Comparison of ENCODE assay signal across 8 cellular contexts in the genomic region with DNA sequence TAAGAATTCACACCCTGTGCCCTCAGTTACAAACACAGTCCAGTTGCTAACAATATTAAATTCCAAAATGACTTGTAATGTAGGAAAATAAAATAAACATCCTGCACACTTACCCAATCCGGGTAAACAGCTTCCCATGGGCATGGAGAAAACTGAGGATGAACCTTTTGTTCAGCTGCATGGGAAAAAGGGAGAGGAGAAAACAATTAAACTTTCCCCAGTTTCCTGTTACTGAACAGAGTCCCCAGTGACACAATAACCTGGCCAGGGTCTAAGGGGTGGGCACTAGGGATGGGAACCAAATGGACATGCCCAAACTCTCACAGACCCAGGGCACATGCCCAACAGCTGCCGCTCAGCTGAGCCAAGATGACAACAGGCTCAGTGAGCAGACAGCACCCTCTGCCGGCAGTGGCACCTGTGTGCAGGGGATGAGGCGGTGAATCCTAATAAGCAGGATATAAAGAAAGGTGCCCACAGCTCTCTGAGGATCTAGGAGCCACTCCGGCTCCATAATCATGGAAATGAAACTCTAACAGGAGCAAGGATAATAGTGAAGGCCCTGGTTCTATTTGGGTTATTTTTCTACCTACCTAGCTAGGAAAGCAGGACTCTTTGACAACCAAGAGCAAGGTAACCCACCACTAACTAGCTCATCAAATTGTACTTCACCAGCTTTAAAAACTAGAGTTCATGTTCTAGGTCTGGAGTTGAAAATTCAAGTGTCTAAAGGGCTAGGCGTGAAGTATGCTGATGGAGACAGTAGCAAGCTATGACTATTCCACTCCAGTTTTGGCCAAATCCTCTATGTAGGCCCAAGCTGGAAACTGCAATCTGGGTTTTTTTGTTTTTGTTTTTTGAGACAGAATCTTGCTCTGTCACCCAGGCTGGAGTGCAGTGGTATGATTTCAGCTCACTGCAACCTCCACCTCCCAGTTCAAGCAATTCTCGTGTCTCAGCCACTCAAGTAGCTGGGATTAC. TPM values are rescaled to one million over a fixed set of nuclear protein-coding genes. Genes with fewer than 3 reads are reported as not detected.
DNase-seq lines count a peak whose midpoint lies in the region; ATAC-seq and TF ChIP-seq lines count a peak whose summit lies in the region.

No MANE protein-coding gene starts in this region.

- H3K9me3 ChIP-seq in lung (ENCODE audit: control insufficient read depth in 2 of 2, insufficient read depth in 1 of 2, low read length in 1 of 2) = no peaks in the 10 kb centered on the region

- ATAC-seq in HG02885 (IDR thresholded peaks at IDR 0.05; ENCODE audit: poor library complexity, unreplicated experiment) = peak; percentile 56
- peak; percentile 87 for ATAC-seq in lung (ENCODE audit: insufficient read depth, low FRiP score)
- ATAC-seq in HG02938 (IDR thresholded peaks at IDR 0.05; ENCODE audit: unreplicated experiment) = no peak

- DNase-seq in COLO668 (lab: John Stamatoyannopoulos, UW; ENCODE audit: unreplicated experiment) (peak; percentile 66), NCI-H774 (lab: John Stamatoyannopoulos, UW) (peak; percentile 15), dorsolateral prefrontal cortex (peak; percentile 72 to 88 (median 85)), lung (ENCODE audit: low spot score) (peak; percentile 87)
- DNase-seq in activated CD4-positive, alpha-beta memory T cell treated with anti-CD3 and anti-CD28 coated beads, Interleukin-2, amount 10 ng/mL, durations not matched to agents 7 days and 5 days = peak; percentile 87
- DNase-seq in stimulated activated CD4-positive, alpha-beta T cell treated with anti-CD3 and anti-CD28 coated beads, TNF-alpha, amount 100 ng/mL, for 24 hours (ENCODE audit: low read depth in 3 of 3) = peak; percentile 71 to 80 (median 79)

- peak overlapping the region in 29 of 59 donors; percentile 4 to 66 (median 38) for H3K27ac ChIP-seq in dorsolateral prefrontal cortex
- peak overlapping the region; percentile 23 to 67 for H3K27ac ChIP-seq in lung (ENCODE audit: low read depth in 1 of 2, low read length in 1 of 2)

- H3K36me3 Mint-ChIP-seq in activated CD4-positive, alpha-beta memory T cell treated with anti-CD3 and anti-CD28 coated beads, Interleukin-2, amount 10 ng/mL, durations not matched to agents 7 days and 5 days (ENCODE audit: low read depth) = peaks cover 53% of the 10 kb centered on the region

- H3K36me3 ChIP-seq in lung (ENCODE audit: control insufficient read depth in 2 of 2, insufficient read depth in 2 of 2, low read length in 2 of 2) = peaks cover 0 to 8% of the 10 kb centered on the region in 2 donors

- POLR2A ChIA-PET in activated CD4-positive, alpha-beta memory T cell treated with anti-CD3 and anti-CD28 coated beads, Interleukin-2, amount 10 ng/mL, durations not matched to agents 7 days and 5 days (lab: Charles Lee) = interaction anchor here (0.6 to 3.3 kb wide), 22 partner anchors 9 to 220 kb away, joined by 3 to 94 read pairs (median 4); a partner anchor contains a TSS

- CTCF ChIA-PET in activated CD4-positive, alpha-beta memory T cell treated with anti-CD3 and anti-CD28 coated beads, Interleukin-2, amount 10 ng/mL, durations not matched to agents 7 days and 5 days (lab: Charles Lee) = interaction anchor here (0.6 to 4.4 kb wide), 57 partner anchors 8 to 596 kb away, joined by 3 to 210 read pairs (median 6); a partner anchor contains a TSS

- H3K4me3 ChIP-seq in dorsolateral prefrontal cortex (peak overlapping the region in 1 of 59 donors; percentile 9), lung (no peak overlapping the region)

- TF ChIP-seq CTCF in dorsolateral prefrontal cortex (IDR thresholded peaks at IDR 0.05 in 54 of 56, conservative IDR thresholded peaks at IDR 0.05 in 2 of 56; ENCODE audit: low read depth in 1 of 56, partially characterized antibody in 56 of 56) (peak; percentile 84 to 99 (median 98)), lung (IDR thresholded peaks at IDR 0.05; ENCODE audit: control extremely low read depth, extremely low read depth) (peak; percentile 99)

- H3K4me1 Mint-ChIP-seq in activated CD4-positive, alpha-beta memory T cell treated with anti-CD3 and anti-CD28 coated beads, Interleukin-2, amount 10 ng/mL, durations not matched to agents 7 days and 5 days = peaks cover 70% of the 10 kb centered on the region

- no peak overlapping the region for H3K4me3 Mint-ChIP-seq in activated CD4-positive, alpha-beta memory T cell treated with anti-CD3 and anti-CD28 coated beads, Interleukin-2, amount 10 ng/mL, durations not matched to agents 7 days and 5 days

- intact Hi-C loops in dorsolateral prefrontal cortex (cut with DNase I) = loop anchor here (1.0 to 10.0 kb wide), 3 partner anchors 190 to 340 kb away; a partner anchor contains a TSS

- 28 to 40% methylated on average over 7 of the region's 7 CpGs for WGBS in lung, 2 donors

- H3K27me3 ChIP-seq in dorsolateral prefrontal cortex = no peaks in the 10 kb centered on the region
- no peaks in the 10 kb centered on the region for H3K27me3 ChIP-seq in lung (ENCODE audit: control insufficient read depth, insufficient read depth)

- H3K27ac Mint-ChIP-seq in activated CD4-positive, alpha-beta memory T cell treated with anti-CD3 and anti-CD28 coated beads, Interleukin-2, amount 10 ng/mL, durations not matched to agents 7 days and 5 days = peak overlapping the region; percentile 69

- no peaks in the 10 kb centered on the region for H3K27me3 Mint-ChIP-seq in activated CD4-positive, alpha-beta memory T cell treated with anti-CD3 and anti-CD28 coated beads, Interleukin-2, amount 10 ng/mL, durations not matched to agents 7 days and 5 days

- H3K9me3 Mint-ChIP-seq in activated CD4-positive, alpha-beta memory T cell treated with anti-CD3 and anti-CD28 coated beads, Interleukin-2, amount 10 ng/mL, durations not matched to agents 7 days and 5 days = no peaks in the 10 kb centered on the region

- H3K4me1 ChIP-seq in lung (ENCODE audit: control insufficient read depth in 2 of 2, insufficient read depth in 2 of 2, low read length in 2 of 2) = peaks cover 2 to 3% of the 10 kb centered on the region in 2 donors

RNA-seq across cellular contexts. Expression of a gene that starts 58.8 kb away (rescaled TPM):
- 10 to 100 TPM; 37.8 to 38.7 TPM for total RNA-seq in activated CD4-positive, alpha-beta memory T cell treated with anti-CD3 and anti-CD28 coated beads, Interleukin-2, amount 10 ng/mL, durations not matched to agents 7 days and 5 days
- total RNA-seq in dorsolateral prefrontal cortex (10 to 100 TPM; 34.8 to 81.1 (median 50.5) TPM), lung (10 to 100 TPM; 36.2 to 45.1 TPM)
- 10 to 100 TPM; 17.6 to 21.6 TPM for polyA plus RNA-seq in lung

RNA-seq across cellular contexts. Expression of a gene that starts 58.9 kb away (rescaled TPM):
- total RNA-seq in activated CD4-positive, alpha-beta memory T cell treated with anti-CD3 and anti-CD28 coated beads, Interleukin-2, amount 10 ng/mL, durations not matched to agents 7 days and 5 days = 10 to 100 TPM; 19.3 to 19.5 TPM
- total RNA-seq in dorsolateral prefrontal cortex (10 to 100 TPM in 119 of 120 experiments, 1 to 10 TPM in 1; 5.3 to 28.7 (median 16.8) TPM), lung (10 to 100 TPM in 1 of 2 donors, 1 to 10 TPM in 1; 8.1 to 17.3 TPM)
- 1 to 10 TPM; 5.0 to 7.5 TPM for polyA plus RNA-seq in lung

Comparison
In these comparisons a context has a peak if more than half of its experiments do, and no peak if none do; other contexts are left out.
1. DNase-seq: peak in every context shown above with its lines; median percentile 87 in activated CD4-positive, alpha-beta memory T cell treated with anti-CD3 and anti-CD28 coated beads, Interleukin-2, amount 10 ng/mL, durations not matched to agents 7 days and 5 days; 87 in lung; 85 in dorsolateral prefrontal cortex; 79 in stimulated activated CD4-positive, alpha-beta T cell treated with anti-CD3 and anti-CD28 coated beads, TNF-alpha, amount 100 ng/mL, for 24 hours; 66 in COLO668; 15 in NCI-H774.